14 cellular contexts compared by ENCODE assay signal in genomic region chr3:24111711-24112110, GRCh38.
DNase-seq lines count a peak whose midpoint lies in the region; ATAC-seq and TF ChIP-seq lines count a peak whose summit lies in the region.
"Had no signal": no experiment of that assay in that cellular context is flagged by ENCODE, and none has a peak within 500 bp of the region (broad histone marks: within the 10 kb centered on the region; RNA-seq: fewer than 3 reads in every experiment).

No MANE protein-coding gene starts in this region.

- H3K9me3 ChIP-seq in psoas muscle = no peaks in the 10 kb centered on the region
- H3K9me3 ChIP-seq: HAP-1 had no signal

- H3K27ac ChIP-seq in psoas muscle = no peak overlapping the region

- WGBS in psoas muscle, 3 donors = 61 to 72% (median 61%) methylated on average over 1 of the region's 1 CpG

- H3K4me1 ChIP-seq in psoas muscle = no peaks in the 10 kb centered on the region
- H3K4me1 ChIP-seq: HAP-1 had no signal

- TF ChIP-seq CTCF in psoas muscle (IDR thresholded peaks at IDR 0.05) = no peak

- DNase-seq in AG08395 (ENCODE audit: low spot score) = peak; percentile 7
- peak; percentile 3 for DNase-seq in RKO (ENCODE audit: low spot score)
- DNase-seq in psoas muscle = no peak
- DNase-seq in NCI-H1092 treated with DMSO at 0.1 percent for 48 hours (lab: John Stamatoyannopoulos, UW) = no peak
- DNase-seq in SW 1271 (lab: John Stamatoyannopoulos, UW) = no peak
- no peak for DNase-seq in foreskin melanocyte
- DNase-seq: 8988T; C1 segment of cervical spinal cord; CD4-positive, alpha-beta T cell; DMS79; HFFc6 had no signal

- H3K4me3 ChIP-seq in psoas muscle = no peak overlapping the region
- H3K4me3 ChIP-seq: GM12878, HAP-1 had no signal

- peak; percentile 54 for ATAC-seq in esophagus mucosa
- peak; percentile 51 to 83 (median 64) for ATAC-seq in psoas muscle
- ATAC-seq: GM12878 had no signal

- intact Hi-C loops in psoas muscle (cut with DNase I) = no loop called here

- H3K36me3 ChIP-seq in psoas muscle (ENCODE audit: insufficient read depth in 1 of 2, low read depth in 1 of 2) = no peaks in the 10 kb centered on the region
- H3K36me3 ChIP-seq: HAP-1 had no signal

- no peaks in the 10 kb centered on the region for H3K27me3 ChIP-seq in psoas muscle (ENCODE audit: insufficient read depth in 3 of 3, low read length in 2 of 3)

Comparison
In these comparisons a context has a peak if more than half of its experiments do, and no peak if none do; other contexts are left out.
1. DNase-seq: peak in AG08395 (single experiment) and RKO (single experiment); none in psoas muscle (0 of 2), NCI-H1092 treated with DMSO at 0.1 percent for 48 hours (single experiment), SW 1271 (0 of 2) and foreskin melanocyte (single experiment).